Comparison of ENCODE assay signal across 8 cellular contexts in genomic region chr2:24360963-24361330, GRCh38. TPM values are rescaled to one million over a fixed set of nuclear protein-coding genes. Genes with fewer than 3 reads are reported as not detected.
DNase-seq lines count a peak whose midpoint lies in the region; ATAC-seq and TF ChIP-seq lines count a peak whose summit lies in the region.

No MANE protein-coding gene starts in this region.

- peak overlapping the region; percentile 74 to 91 for H3K9ac ChIP-seq in duodenal mucosa (ENCODE audit: low read depth in 1 of 2, low read length in 2 of 2)

- H3K4me3 Mint-ChIP-seq in nephron progenitor cell: peak overlapping the region; percentile 88

- H3K4me3 ChIP-seq in BJ (ENCODE audit: low read depth, low read length) (peak overlapping the region; percentile 88), MG63 (peak overlapping the region; percentile 62), duodenal mucosa (ENCODE audit: low read depth in 1 of 2, low read length in 2 of 2) (peak overlapping the region; percentile 83 to 90)

- H3K4me1 ChIP-seq in duodenal mucosa (ENCODE audit: control insufficient read depth in 1 of 2, insufficient read depth in 2 of 2, low read length in 2 of 2): peaks cover 17 to 23% of the 10 kb centered on the region in 2 donors

- H3K9me3 ChIP-seq in MG63 (no peaks in the 10 kb centered on the region), duodenal mucosa (ENCODE audit: control insufficient read depth in 1 of 2, low read length in 2 of 2) (no peaks in the 10 kb centered on the region)

- H3K36me3 ChIP-seq in BJ (ENCODE audit: control insufficient read depth, insufficient read depth, low read length) (no peaks in the 10 kb centered on the region), MG63 (no peaks in the 10 kb centered on the region), duodenal mucosa (ENCODE audit: control insufficient read depth in 1 of 2, insufficient read depth in 2 of 2, low read length in 2 of 2) (no peaks in the 10 kb centered on the region)

- POLR2A ChIA-PET in BJ (lab: Charles Lee): no interaction called here

- H3K36me3 Mint-ChIP-seq in nephron progenitor cell (ENCODE audit: low read depth): no peaks in the 10 kb centered on the region

- CTCF ChIA-PET in BJ (lab: Yijun Ruan, JAX): interaction anchor here (1.2 kb wide), 1 partner anchor 17 kb away, joined by 3 read pairs; no protein-coding TSS in a partner anchor

- H3K27me3 ChIP-seq in BJ (ENCODE audit: control insufficient read depth, insufficient read depth, low read length) (no peaks in the 10 kb centered on the region), MG63 (no peaks in the 10 kb centered on the region), duodenal mucosa (ENCODE audit: control insufficient read depth in 1 of 2, insufficient read depth in 2 of 2, low read length in 2 of 2) (no peaks in the 10 kb centered on the region)

- H3K27ac Mint-ChIP-seq in nephron progenitor cell: no peak overlapping the region

- no peak for TF ChIP-seq CTCF in BJ (IDR thresholded peaks at IDR 0.05; ENCODE audit: insufficient read depth, low read depth, low read length)
- TF ChIP-seq CTCF in nephron progenitor cell (IDR thresholded peaks at IDR 0.05): no peak

- H3K27me3 Mint-ChIP-seq in nephron progenitor cell (ENCODE audit: low read depth, poor library complexity): peaks cover 41% of the 10 kb centered on the region

- DNase-seq in BJ (ENCODE audit: low read depth): no peak
- DNase-seq in MG63: no peak
- no peak for DNase-seq in nephron progenitor cell
- no peak for DNase-seq in mucosa of gallbladder (ENCODE audit: low spot score)
- no peak for DNase-seq in UCSD-AML1 (lab: John Stamatoyannopoulos, UW; ENCODE audit: unreplicated experiment)

- ATAC-seq in HG02588 (IDR thresholded peaks at IDR 0.05; ENCODE audit: unreplicated experiment): no peak
- ATAC-seq in GM21447 (IDR thresholded peaks at IDR 0.05; ENCODE audit: unreplicated experiment): no peak

- peaks cover 8% of the 10 kb centered on the region for H3K4me1 Mint-ChIP-seq in nephron progenitor cell

- no peaks in the 10 kb centered on the region for H3K9me3 Mint-ChIP-seq in nephron progenitor cell

- no peak overlapping the region for H3K27ac ChIP-seq in duodenal mucosa (ENCODE audit: low read depth, low read length)

RNA-seq across cellular contexts. Expression of gene ITSN2, which starts 0.6 kb away (rescaled TPM):
- polyA plus RNA-seq in BJ (2011; rRNA removed): 16.3 and 20.4 TPM in 2 replicates
- polyA minus RNA-seq in BJ (2011; rRNA and poly(A)+ RNA removed): 20.9 and 22.2 TPM in 2 replicates
- total RNA-seq in MG63 (2014; rRNA removed; shearing (Covaris generic); ENCODE audit: low replicate concordance): 7.2 and 16.9 TPM in 2 replicates
- 49.6 TPM for total RNA-seq in mucosa of gallbladder
